In genomic region chr4:144666539-144667175, GRCh38 we compare ENCODE assay signal across 12 cellular contexts. TPM values are rescaled to one million over a fixed set of nuclear protein-coding genes. Genes with fewer than 3 reads are reported as not detected.
DNase-seq lines count a peak whose midpoint lies in the region; ATAC-seq and TF ChIP-seq lines count a peak whose summit lies in the region.
"Had no signal": no experiment of that assay in that cellular context is flagged by ENCODE, and none has a peak within 500 bp of the region (broad histone marks: within the 10 kb centered on the region; RNA-seq: fewer than 3 reads in every experiment).

No MANE protein-coding gene starts in this region.

- H3K27ac Mint-ChIP-seq in endodermal cell, result no peak overlapping the region
- no peak overlapping the region for H3K27ac Mint-ChIP-seq in activated T-helper 17 cell treated with anti-CD3 and anti-CD28 coated beads, Interleukin-2, amount 50 U/mL, for 72 hours

- WGBS in endodermal cell (ENCODE audit: insufficient coverage in 1 of 2, insufficient read length in 1 of 2), 2 experiments, result 92 to 100% methylated on average over 1 to 2 of the region's 2 CpGs

- no peak overlapping the region for H3K27ac ChIP-seq in endodermal cell (ENCODE audit: low read depth, low read length)
- H3K27ac ChIP-seq: BLaER1 had no signal

- H3K9ac ChIP-seq in endodermal cell (ENCODE audit: extremely low read depth, low read length, poor library complexity, severe bottlenecking), result peak overlapping the region; percentile 17
- H3K9ac ChIP-seq: BLaER1 had no signal

- ATAC-seq in mucosa of descending colon, result peak; percentile 75
- no peak for ATAC-seq in SK-N-SH treated with all-trans-retinoic acid at 6 μM for 48 hours
- no peak for ATAC-seq in activated T-helper 17 cell treated with anti-CD3 and anti-CD28 coated beads, Interleukin-2, amount 50 U/mL, for 72 hours (replicated peaks)
- no peak for ATAC-seq in left cardiac atrium

- DNase-seq in Caki2 (ENCODE audit: low read depth) (peak; percentile 80), M059J (ENCODE audit: low read depth) (peak; percentile 85), endodermal cell (no peak), mucosa of descending colon (no peak), NCI-H446 treated with DMSO at 0.1 percent for 48 hours (lab: John Stamatoyannopoulos, UW) (no peak), left cardiac atrium (no peak)
- DNase-seq: GOT3, NCI-H1092 treated with DMSO at 0.1 percent for 48 hours, NCI-H510A had no signal

- H3K36me3 ChIP-seq in endodermal cell (ENCODE audit: control insufficient read depth, insufficient read depth, low read length), result no peaks in the 10 kb centered on the region
- no peaks in the 10 kb centered on the region for H3K36me3 ChIP-seq in mucosa of descending colon (ENCODE audit: low read depth)
- H3K36me3 ChIP-seq: BLaER1 had no signal

- H3K4me1 ChIP-seq in endodermal cell (ENCODE audit: control insufficient read depth, insufficient read depth, low read length), result peaks cover 4% of the 10 kb centered on the region
- peaks cover 3% of the 10 kb centered on the region for H3K4me1 ChIP-seq in mucosa of descending colon (ENCODE audit: low read depth)
- H3K4me1 ChIP-seq: BLaER1 had no signal

- H3K9me3 ChIP-seq in endodermal cell (ENCODE audit: control insufficient read depth, low read length), result no peaks in the 10 kb centered on the region
- H3K9me3 ChIP-seq in mucosa of descending colon, result no peaks in the 10 kb centered on the region
- H3K9me3 ChIP-seq: BLaER1 had no signal

- H3K27me3 Mint-ChIP-seq in endodermal cell (ENCODE audit: insufficient read depth), result peaks cover 8% of the 10 kb centered on the region
- peaks cover 4% of the 10 kb centered on the region for H3K27me3 Mint-ChIP-seq in activated T-helper 17 cell treated with anti-CD3 and anti-CD28 coated beads, Interleukin-2, amount 50 U/mL, for 72 hours

- H3K4me3 Mint-ChIP-seq in endodermal cell, result no peak overlapping the region
- no peak overlapping the region for H3K4me3 Mint-ChIP-seq in activated T-helper 17 cell treated with anti-CD3 and anti-CD28 coated beads, Interleukin-2, amount 50 U/mL, for 72 hours

- no peaks in the 10 kb centered on the region for H3K9me3 Mint-ChIP-seq in endodermal cell
- H3K9me3 Mint-ChIP-seq in activated T-helper 17 cell treated with anti-CD3 and anti-CD28 coated beads, Interleukin-2, amount 50 U/mL, for 72 hours, result no peaks in the 10 kb centered on the region

- peaks cover 3% of the 10 kb centered on the region for H3K4me1 Mint-ChIP-seq in endodermal cell
- H3K4me1 Mint-ChIP-seq in activated T-helper 17 cell treated with anti-CD3 and anti-CD28 coated beads, Interleukin-2, amount 50 U/mL, for 72 hours, result no peaks in the 10 kb centered on the region

- H3K4me3 ChIP-seq in endodermal cell (ENCODE audit: low read length) (no peak overlapping the region), mucosa of descending colon (no peak overlapping the region)
- H3K4me3 ChIP-seq: BLaER1 had no signal

- intact Hi-C loops in mucosa of descending colon (cut with DNase I, micrococcal nuclease) (no loop called here), left cardiac atrium (cut with DNase I) (no loop called here)

- in situ Hi-C loops in Caki2 (cut with HindIII; ENCODE audit: low pct_unique_long_range_greater_than_20kb, low sequenced_read_pairs), result no loop called here

- peaks cover 24% of the 10 kb centered on the region for H3K27me3 ChIP-seq in endodermal cell (ENCODE audit: control insufficient read depth, insufficient read depth, low read length, poor library complexity, severe bottlenecking)
- H3K27me3 ChIP-seq: BLaER1 had no signal

- H3K36me3 Mint-ChIP-seq in endodermal cell (ENCODE audit: low read depth), result no peaks in the 10 kb centered on the region
- no peaks in the 10 kb centered on the region for H3K36me3 Mint-ChIP-seq in activated T-helper 17 cell treated with anti-CD3 and anti-CD28 coated beads, Interleukin-2, amount 50 U/mL, for 72 hours (ENCODE audit: low read depth)

- no peak for TF ChIP-seq CTCF in endodermal cell (conservative IDR thresholded peaks at IDR 0.05)
- TF ChIP-seq CTCF in mucosa of descending colon (IDR thresholded peaks at IDR 0.05), result no peak

TF ChIP-seq in SK-N-SH treated with all-trans-retinoic acid at 6 μM for 48 hours, 23 proteins besides CTCF, POLR2A, EP300 and RAD21 (continues in another document):
- TF ChIP-seq PPARA (CRISPR knock-in tag; IDR thresholded peaks at IDR 0.05; ENCODE audit: borderline replicate concordance) (no peak), PATZ1 (CRISPR knock-in tag; IDR thresholded peaks at IDR 0.05; ENCODE audit: borderline replicate concordance) (no peak), TCF4 (CRISPR knock-in tag; IDR thresholded peaks at IDR 0.05; ENCODE audit: borderline replicate concordance) (no peak), TSHZ2 (CRISPR knock-in tag; IDR thresholded peaks at IDR 0.05) (no peak), ARNTL (CRISPR knock-in tag; IDR thresholded peaks at IDR 0.05; ENCODE audit: borderline replicate concordance, low read depth) (no peak), ZNF565 (CRISPR knock-in tag; conservative IDR thresholded peaks at IDR 0.05; ENCODE audit: low read depth) (no peak), OSR1 (CRISPR knock-in tag; IDR thresholded peaks at IDR 0.05) (no peak), ZFP30 (CRISPR knock-in tag; IDR thresholded peaks at IDR 0.05) (no peak), ZNF8 (CRISPR knock-in tag; IDR thresholded peaks at IDR 0.05) (no peak), CSRNP3 (CRISPR knock-in tag; IDR thresholded peaks at IDR 0.05) (no peak)

RNA-seq across cellular contexts. Expression of gene HHIP, which starts 20.7 kb away (rescaled TPM):
- total RNA-seq in Caki2 (2014; rRNA removed; shearing (Covaris generic); ENCODE audit: low replicate concordance), result 1.4 and 17.2 TPM in 2 replicates
- total RNA-seq in M059J (2014; rRNA removed; shearing (Covaris generic)), result 0.17 and 2.8 TPM in 2 replicates
- total RNA-seq in endodermal cell, result 1 to 10 TPM; 1.8 to 3.4 TPM
- polyA plus RNA-seq in endodermal cell (2013, experiment 1 of 2), result 6.7 TPM
- polyA plus RNA-seq in endodermal cell (2013, experiment 2 of 2), result 5.2 TPM
- 1 to 10 TPM; 2.4 to 5.5 (median 2.7) TPM for total RNA-seq in mucosa of descending colon
- total RNA-seq in activated T-helper 17 cell treated with anti-CD3 and anti-CD28 coated beads, Interleukin-2, amount 50 U/mL, for 72 hours, result not detected
- total RNA-seq in left cardiac atrium, result under 1 TPM; 0.31 to 0.50 TPM

Comparison
In these comparisons a context has a peak if more than half of its experiments do, and no peak if none do; other contexts are left out.
1. DNase-seq: peak in Caki2 (single experiment) and M059J (single experiment); none in endodermal cell (single experiment), mucosa of descending colon (0 of 3), NCI-H446 treated with DMSO at 0.1 percent for 48 hours (single experiment) and left cardiac atrium (single experiment).